In genomic region chr3:131856171-131856570, GRCh38 we compare ENCODE assay signal across 18 cellular contexts.
A peak's percentile ranks its signal among the peaks of the same experiment; 100 is the strongest.
DNase-seq lines count a peak whose midpoint lies in the region; ATAC-seq, FAIRE-seq and TF ChIP-seq lines count a peak whose summit lies in the region.
"Had no signal": no experiment of that assay in that cellular context is flagged by ENCODE, and none has a peak within 500 bp of the region (broad histone marks: within the 10 kb centered on the region; RNA-seq: fewer than 3 reads in every experiment).

No MANE protein-coding gene starts in this region.

- DNase-seq in A549 (ENCODE audit: low read depth in 1 of 2, low spot score in 1 of 2): no peak
- DNase-seq in RWPE1 (ENCODE audit: low spot score): peak; percentile 3
- DNase-seq in epithelial cell of esophagus (ENCODE audit: low read depth): peak; percentile 61
- DNase-seq in trophoblast cell: peak; percentile 42 to 63
- no peak for DNase-seq in naive thymus-derived CD8-positive, alpha-beta T cell
- DNase-seq: 8988T; Calu3; CD8-positive, alpha-beta T cell; DMS79 treated with DMSO at 0.1 percent for 48 hours; GF-D8; HCEC 1CT had no signal

- H4K91ac ChIP-seq in trophoblast cell (ENCODE audit: low read depth, low read length): no peak overlapping the region

- no peak overlapping the region for H2BK120ac ChIP-seq in trophoblast cell (ENCODE audit: insufficient read depth, low read length, poor library complexity)

- H3K9me3 Mint-ChIP-seq in naive thymus-derived CD8-positive, alpha-beta T cell: no peaks in the 10 kb centered on the region
- H3K9me3 Mint-ChIP-seq: CD8-positive, alpha-beta T cell; GM23338 had no signal

- H2BK12ac ChIP-seq in trophoblast cell (ENCODE audit: low read length): no peak overlapping the region

- POLR2A ChIA-PET in A549 (lab: Yijun Ruan, JAX) (no interaction called here), RWPE1 (lab: Yijun Ruan, JAX; ENCODE audit: low non-redundant PET) (no interaction called here)
- POLR2A ChIA-PET in naive thymus-derived CD8-positive, alpha-beta T cell (lab: Charles Lee): no interaction called here

- H3K4ac ChIP-seq in trophoblast cell (ENCODE audit: low read depth, low read length): no peak overlapping the region

- TF ChIP-seq EP300 in A549 (IDR thresholded peaks at IDR 0.05): no peak

- FAIRE-seq in A549 (lab: Jason Lieb, UNC): no peak
- FAIRE-seq: H54, HepG2 had no signal

- H3K27ac ChIP-seq in A549 (no peak overlapping the region), RWPE1 (no peak overlapping the region), trophoblast cell (ENCODE audit: low read depth, low read length) (no peak overlapping the region)
- H3K27ac ChIP-seq: BLaER1 treated with 17β-estradiol and CSF1 and Interleukin-3, amounts not matched to agents 10 nM and 100 nM had no signal

- no peak for TF ChIP-seq CTCF in A549 (IDR thresholded peaks at IDR 0.05)
- TF ChIP-seq CTCF in RWPE1 (conservative IDR thresholded peaks at IDR 0.05; ENCODE audit: low read depth): no peak
- no peak for TF ChIP-seq CTCF in epithelial cell of esophagus (IDR thresholded peaks at IDR 0.05; ENCODE audit: insufficient read depth, low read depth, low read length, missing control alignments)

- H3K27me3 ChIP-seq in trophoblast cell (ENCODE audit: insufficient read depth, low read length): no peaks in the 10 kb centered on the region
- H3K27me3 ChIP-seq: BLaER1 treated with 17β-estradiol and CSF1 and Interleukin-3, amounts not matched to agents 10 nM and 100 nM had no signal

- no peaks in the 10 kb centered on the region for H3K36me3 ChIP-seq in trophoblast cell (ENCODE audit: control insufficient read depth in 1 of 2, insufficient read depth in 2 of 2, low read length in 2 of 2)
- H3K36me3 ChIP-seq: BLaER1 treated with 17β-estradiol and CSF1 and Interleukin-3, amounts not matched to agents 10 nM and 100 nM had no signal

- no peak for TF ChIP-seq POLR2A in A549 (IDR thresholded peaks at IDR 0.05; ENCODE audit: low read length)

- no peaks in the 10 kb centered on the region for H3K4me1 Mint-ChIP-seq in naive thymus-derived CD8-positive, alpha-beta T cell
- H3K4me1 Mint-ChIP-seq: B cell, GM23338 had no signal

- H3K4me3 Mint-ChIP-seq in naive thymus-derived CD8-positive, alpha-beta T cell: no peak overlapping the region
- H3K4me3 Mint-ChIP-seq: B cell; CD8-positive, alpha-beta T cell; GM23338 had no signal

- H3K27me3 Mint-ChIP-seq in naive thymus-derived CD8-positive, alpha-beta T cell: peaks cover 0 to 3% (median 0%) of the 10 kb centered on the region in 5 donors
- H3K27me3 Mint-ChIP-seq: B cell had no signal

- 80% methylated on average over 3 of the region's 3 CpGs for WGBS in A549 (ENCODE audit: missing lambda C conversion rate)
- no CpG with 5 or more reads among the region's 3 CpGs for WGBS in trophoblast cell (ENCODE audit: extremely low coverage, insufficient coverage, insufficient read length)

- H3K79me2 ChIP-seq in trophoblast cell (ENCODE audit: control insufficient read depth, insufficient read depth, low read length, poor library complexity): no peaks in the 10 kb centered on the region

- no peak for TF ChIP-seq RAD21 in A549 (conservative IDR thresholded peaks at IDR 0.05 in 1 of 2, IDR thresholded peaks at IDR 0.05 in 1 of 2)

- no peak overlapping the region for H2BK5ac ChIP-seq in trophoblast cell (ENCODE audit: low read depth, low read length, poor library complexity)

- H4K12ac ChIP-seq in trophoblast cell (ENCODE audit: low read depth, low read length): no peak overlapping the region

- H3K79me1 ChIP-seq in trophoblast cell (ENCODE audit: low read length): no peaks in the 10 kb centered on the region

- H2AK5ac ChIP-seq in trophoblast cell (ENCODE audit: low read length): no peak overlapping the region

- ATAC-seq in A549 (no peak), GM19324 (IDR thresholded peaks at IDR 0.05; ENCODE audit: low FRiP score, unreplicated experiment) (no peak), GM19023 (IDR thresholded peaks at IDR 0.05; ENCODE audit: unreplicated experiment) (no peak)
- no peak for ATAC-seq in naive thymus-derived CD8-positive, alpha-beta T cell
- ATAC-seq: CD8-positive, alpha-beta T cell; GM23338; HepG2 had no signal

- no peak overlapping the region for H3K23ac ChIP-seq in trophoblast cell (ENCODE audit: low read length)

- no peak overlapping the region for H3K4me3 ChIP-seq in A549
- no peak overlapping the region for H3K4me3 ChIP-seq in epithelial cell of esophagus (ENCODE audit: low read length)
- H3K4me3 ChIP-seq in trophoblast cell (ENCODE audit: low read depth, low read length): no peak overlapping the region
- H3K4me3 ChIP-seq: BLaER1 treated with 17β-estradiol and CSF1 and Interleukin-3, amounts not matched to agents 10 nM and 100 nM; GM23338 had no signal

- no peak overlapping the region for H3K27ac Mint-ChIP-seq in naive thymus-derived CD8-positive, alpha-beta T cell
- H3K27ac Mint-ChIP-seq: B cell; CD8-positive, alpha-beta T cell; GM23338 had no signal

- no peak overlapping the region for H4K8ac ChIP-seq in trophoblast cell (ENCODE audit: low read depth, low read length)

- H3K9me3 ChIP-seq in A549 (no peaks in the 10 kb centered on the region), trophoblast cell (ENCODE audit: insufficient read depth, low read depth, low read length) (no peaks in the 10 kb centered on the region)
- H3K9me3 ChIP-seq: BLaER1 treated with 17β-estradiol and CSF1 and Interleukin-3, amounts not matched to agents 10 nM and 100 nM had no signal

- H3K4me1 ChIP-seq in A549 (no peaks in the 10 kb centered on the region), trophoblast cell (ENCODE audit: control insufficient read depth in 1 of 2, insufficient read depth in 2 of 2, low read length in 2 of 2) (no peaks in the 10 kb centered on the region)
- H3K4me1 ChIP-seq: BLaER1 treated with 17β-estradiol and CSF1 and Interleukin-3, amounts not matched to agents 10 nM and 100 nM had no signal

- H3K14ac ChIP-seq in trophoblast cell (ENCODE audit: low read length): no peak overlapping the region

- no peak overlapping the region for H3K4me2 ChIP-seq in A549
- no peak overlapping the region for H3K4me2 ChIP-seq in trophoblast cell (ENCODE audit: low read length)
- H3K4me2 ChIP-seq: BLaER1 treated with 17β-estradiol and CSF1 and Interleukin-3, amounts not matched to agents 10 nM and 100 nM; GM23338 had no signal

- no peaks in the 10 kb centered on the region for H3K36me3 Mint-ChIP-seq in naive thymus-derived CD8-positive, alpha-beta T cell
- H3K36me3 Mint-ChIP-seq: CD8-positive, alpha-beta T cell had no signal

- H3K18ac ChIP-seq in trophoblast cell (ENCODE audit: low read length): no peak overlapping the region

- H2AFZ ChIP-seq in trophoblast cell (ENCODE audit: insufficient read depth, low read length, poor library complexity): no peak overlapping the region
- H2AFZ ChIP-seq: GM23338 had no signal

- CTCF ChIA-PET in A549 (lab: Yijun Ruan, JAX) (no interaction called here), RWPE1 (lab: Yijun Ruan, JAX) (no interaction called here)

- H3K9ac ChIP-seq in trophoblast cell (ENCODE audit: low read length): no peak overlapping the region
- H3K9ac ChIP-seq: BLaER1 treated with 17β-estradiol and CSF1 and Interleukin-3, amounts not matched to agents 10 nM and 100 nM had no signal

TF ChIP-seq in A549, 52 proteins besides CTCF, POLR2A, EP300 and RAD21:
- TF ChIP-seq HOXB5 (CRISPR knock-in tag; IDR thresholded peaks at IDR 0.05) (no peak), REST (IDR thresholded peaks at IDR 0.05) (no peak), FOSL2 (IDR thresholded peaks at IDR 0.05) (no peak), FOSL2 (CRISPR knock-in tag; IDR thresholded peaks at IDR 0.05) (peak; percentile 47; the same call in 1 of the 2 replicates)

Comparison
In these comparisons a context has a peak if more than half of its experiments do, and no peak if none do; other contexts are left out.
1. DNase-seq: peak in RWPE1 (single experiment), epithelial cell of esophagus (single experiment) and trophoblast cell (2 of 2); none in A549 (0 of 2) and naive thymus-derived CD8-positive, alpha-beta T cell (0 of 10).